In the genomic region with DNA sequence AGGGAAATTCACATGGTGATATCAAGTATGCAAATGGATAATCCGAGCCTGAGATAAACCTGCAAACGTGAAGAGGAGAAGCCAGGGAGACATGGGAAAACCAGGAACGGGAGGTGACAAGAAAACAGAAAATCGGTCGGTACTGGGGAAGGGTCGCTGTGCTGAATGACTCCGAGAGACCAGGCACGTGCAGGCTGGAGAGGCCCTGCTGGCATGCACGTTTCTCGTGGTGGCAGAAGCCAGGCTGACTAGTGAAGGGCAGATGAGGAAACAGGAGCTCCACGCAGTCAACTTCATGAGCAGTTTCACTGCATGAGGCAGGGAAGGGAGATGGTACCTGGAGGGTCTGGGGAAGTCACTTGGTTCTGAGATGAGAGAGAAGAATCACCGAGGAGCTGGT, we compare ENCODE assay signal across 20 cellular contexts. TPM values are rescaled to one million over a fixed set of nuclear protein-coding genes. Genes with fewer than 3 reads are reported as not detected.
A peak's percentile ranks its signal among the peaks of the same experiment; 100 is the strongest.
DNase-seq lines count a peak whose midpoint lies in the region; ATAC-seq, FAIRE-seq and TF ChIP-seq lines count a peak whose summit lies in the region.
"Had no signal": no experiment of that assay in that cellular context is flagged by ENCODE, and none has a peak within 500 bp of the region (broad histone marks: within the 10 kb centered on the region; RNA-seq: fewer than 3 reads in every experiment).

No MANE protein-coding gene starts in this region.

- H2AFZ ChIP-seq in astrocyte (ENCODE audit: low read depth, low read length): no peak overlapping the region
- H2AFZ ChIP-seq: GM23248 had no signal

- no peak for FAIRE-seq in astrocyte (lab: Jason Lieb, UNC)
- FAIRE-seq: A549, HTR-8/SVneo had no signal

- no peaks in the 10 kb centered on the region for H3K79me2 ChIP-seq in astrocyte (ENCODE audit: insufficient read depth, low read length)

- no peak overlapping the region for H3K4me3 Mint-ChIP-seq in Caco-2 (ENCODE audit: unreplicated experiment)
- H3K4me3 Mint-ChIP-seq in astrocyte (ENCODE audit: unreplicated experiment): peak overlapping the region; percentile 34
- no peak overlapping the region for H3K4me3 Mint-ChIP-seq in progenitor cell of endocrine pancreas (ENCODE audit: low read depth)
- H3K4me3 Mint-ChIP-seq in T-cell: no peak overlapping the region
- H3K4me3 Mint-ChIP-seq: CD4-positive, alpha-beta T cell; HFFc6 had no signal

- H3K9ac ChIP-seq in astrocyte (ENCODE audit: low read length): no peak overlapping the region
- H3K9ac ChIP-seq: GM23248 had no signal

- no peaks in the 10 kb centered on the region for H3K27me3 ChIP-seq in Caco-2 (replicated peaks; ENCODE audit: control insufficient read depth, insufficient read depth, low read length)
- H3K27me3 ChIP-seq in astrocyte (ENCODE audit: insufficient read depth, low read length): no peaks in the 10 kb centered on the region

- peak overlapping the region; percentile 46 for H3K27ac Mint-ChIP-seq in Caco-2 (ENCODE audit: unreplicated experiment)
- no peak overlapping the region for H3K27ac Mint-ChIP-seq in astrocyte (ENCODE audit: unreplicated experiment)
- peak overlapping the region; percentile 69 for H3K27ac Mint-ChIP-seq in progenitor cell of endocrine pancreas
- no peak overlapping the region for H3K27ac Mint-ChIP-seq in T-cell
- H3K27ac Mint-ChIP-seq: CD4-positive, alpha-beta T cell; HFFc6 had no signal

- intact Hi-C loops in Caco-2 (cut with micrococcal nuclease; ENCODE audit: unreplicated experiment): no loop called here

- H3K36me3 ChIP-seq in Caco-2 (ENCODE audit: control insufficient read depth, insufficient read depth, low read length): no peaks in the 10 kb centered on the region
- no peaks in the 10 kb centered on the region for H3K36me3 ChIP-seq in astrocyte (ENCODE audit: insufficient read depth, low read length)

- H3K4me3 ChIP-seq in Caco-2 (ENCODE audit: low read depth, low read length): no peak overlapping the region
- H3K4me3 ChIP-seq in astrocyte (ENCODE audit: insufficient read depth, low read depth, low read length): no peak overlapping the region
- H3K4me3 ChIP-seq: A549, GM23248 had no signal

- CTCF ChIA-PET in Caco-2 (lab: Charles Lee) (no interaction called here), T-cell (lab: Charles Lee) (no interaction called here)

- TF ChIP-seq CTCF in Caco-2 (IDR thresholded peaks at IDR 0.05; ENCODE audit: insufficient read depth in 1 of 2, low read depth in 1 of 2, low read length in 1 of 2, severe bottlenecking in 1 of 2, unreplicated experiment in 1 of 2) (no peak), astrocyte (IDR thresholded peaks at IDR 0.05; ENCODE audit: insufficient read depth, low read depth, low read length) (no peak), progenitor cell of endocrine pancreas (IDR thresholded peaks at IDR 0.05; ENCODE audit: unreplicated experiment) (no peak)

- H3K4me1 ChIP-seq in Caco-2 (peaks cover 6% of the 10 kb centered on the region; the same call in 1 of the 2 replicates), astrocyte (ENCODE audit: insufficient read depth, low read length) (peaks cover 20% of the 10 kb centered on the region)

- H3K4me1 Mint-ChIP-seq in Caco-2 (ENCODE audit: low read depth, unreplicated experiment) (peaks cover 25% of the 10 kb centered on the region), astrocyte (ENCODE audit: low read depth, unreplicated experiment) (peaks cover 20% of the 10 kb centered on the region), progenitor cell of endocrine pancreas (ENCODE audit: low read depth) (peaks cover 15% of the 10 kb centered on the region), T-cell (no peaks in the 10 kb centered on the region)

- no peak for ATAC-seq in T-cell (replicated peaks in 1 of 4)
- ATAC-seq: A549, HCT116 had no signal

- no peaks in the 10 kb centered on the region for H4K20me1 ChIP-seq in astrocyte (ENCODE audit: insufficient read depth, low read length)

- H3K36me3 Mint-ChIP-seq in Caco-2 (ENCODE audit: insufficient read depth, unreplicated experiment): no peaks in the 10 kb centered on the region
- peaks cover 15% of the 10 kb centered on the region for H3K36me3 Mint-ChIP-seq in astrocyte (ENCODE audit: low read depth, unreplicated experiment)
- H3K36me3 Mint-ChIP-seq in progenitor cell of endocrine pancreas (ENCODE audit: insufficient read depth): peaks cover 10% of the 10 kb centered on the region
- H3K36me3 Mint-ChIP-seq in T-cell: no peaks in the 10 kb centered on the region

- DNase-seq in Caco-2: no peak
- DNase-seq in astrocyte (ENCODE audit: low read depth): no peak
- DNase-seq in islet precursor cell: peak; percentile 42
- no peak for DNase-seq in progenitor cell of endocrine pancreas (ENCODE audit: low spot score, unreplicated experiment)
- no peak for DNase-seq in caudate nucleus (lab: John Stamatoyannopoulos, UW)
- DNase-seq in T-cell: no peak
- no peak for DNase-seq in GM19240 (ENCODE audit: insufficient read length, low spot score)
- DNase-seq: AML-193; Calu3; CD4-positive, alpha-beta T cell; DMS79 treated with DMSO at 0.1 percent for 48 hours; GF-D8; GM23248; HFFc6; IMR-90 had no signal

- H3K27me3 Mint-ChIP-seq in Caco-2 (ENCODE audit: insufficient read depth, unreplicated experiment) (no peaks in the 10 kb centered on the region), astrocyte (ENCODE audit: low read depth, unreplicated experiment) (no peaks in the 10 kb centered on the region), progenitor cell of endocrine pancreas (no peaks in the 10 kb centered on the region), T-cell (peaks cover 0 to 9% of the 10 kb centered on the region in 2 donors)
- H3K27me3 Mint-ChIP-seq: CD4-positive, alpha-beta T cell had no signal

- H3K4me2 ChIP-seq in astrocyte (ENCODE audit: low read length): no peak overlapping the region
- H3K4me2 ChIP-seq: A549 had no signal

- H3K9me3 Mint-ChIP-seq in Caco-2 (ENCODE audit: unreplicated experiment) (no peaks in the 10 kb centered on the region), astrocyte (ENCODE audit: unreplicated experiment) (no peaks in the 10 kb centered on the region), progenitor cell of endocrine pancreas (ENCODE audit: low read depth) (no peaks in the 10 kb centered on the region), T-cell (no peaks in the 10 kb centered on the region)
- H3K9me3 Mint-ChIP-seq: CD4-positive, alpha-beta T cell; HFFc6 had no signal

- POLR2A ChIA-PET in Caco-2 (lab: Charles Lee) (no interaction called here), T-cell (lab: Charles Lee) (no interaction called here)

- no TSS peak for BruUV-seq in Caco-2 (replicated peaks; lab: Mats Ljungman, UMichigan)

- H3K27ac ChIP-seq in astrocyte (ENCODE audit: low read depth, low read length) (no peak overlapping the region), caudate nucleus (ENCODE audit: low read depth, low read length) (no peak overlapping the region)
- H3K27ac ChIP-seq: 22Rv1, A549, C4-2B, GM23248 had no signal

- H3K9me3 ChIP-seq in Caco-2: no peaks in the 10 kb centered on the region
- H3K9me3 ChIP-seq in astrocyte (ENCODE audit: insufficient read depth, low read depth, low read length): no peaks in the 10 kb centered on the region
- H3K9me3 ChIP-seq: A549 had no signal

RNA-seq across cellular contexts. Expression of a gene that starts 48.3 kb away (rescaled TPM):
- total RNA-seq in Caco-2 (2022): 19.9 and 21.9 TPM in 2 replicates
- total RNA-seq in astrocyte: 10.3 and 11.1 TPM in 2 replicates
- 43.1 and 45.8 TPM in 2 replicates for total RNA-seq in progenitor cell of endocrine pancreas
- under 1 TPM; 0.05 to 0.29 (median 0.15) TPM for total RNA-seq in T-cell
- total RNA-seq: CD4-positive, alpha-beta T cell had no signal

Comparison
In these comparisons a context has a peak if more than half of its experiments do, and no peak if none do; other contexts are left out.
1. H3K27ac Mint-ChIP-seq: peak in Caco-2 (single experiment) and progenitor cell of endocrine pancreas (single experiment); none in astrocyte (single experiment) and T-cell (0 of 2).